Comparison of ENCODE assay signal across 9 cellular contexts in genomic region chr9:92740015-92740408, GRCh38. TPM values are rescaled to one million over a fixed set of nuclear protein-coding genes. Genes with fewer than 3 reads are reported as not detected.
DNase-seq lines count a peak whose midpoint lies in the region; ATAC-seq and TF ChIP-seq lines count a peak whose summit lies in the region.
"Had no signal": no experiment of that assay in that cellular context is flagged by ENCODE, and none has a peak within 500 bp of the region (broad histone marks: within the 10 kb centered on the region; RNA-seq: fewer than 3 reads in every experiment).

No MANE protein-coding gene starts in this region.

- H3K4me1 ChIP-seq in left ventricle myocardium inferior: peaks cover 98% of the 10 kb centered on the region
- peaks cover 0 to 16% of the 10 kb centered on the region in 2 donors for H3K4me1 ChIP-seq in naive thymus-derived CD4-positive, alpha-beta T cell (ENCODE audit: control insufficient read depth in 2 of 2, insufficient read depth in 2 of 2, low read length in 2 of 2)
- H3K4me1 ChIP-seq in prostate gland (replicated peaks): peaks cover 10% of the 10 kb centered on the region

- TF ChIP-seq POLR2A in prostate gland (IDR thresholded peaks at IDR 0.05): no peak

- 60% methylated on average over 3 of the region's 3 CpGs for WGBS in prostate gland

- H3K36me3 ChIP-seq in left ventricle myocardium inferior: no peaks in the 10 kb centered on the region
- no peaks in the 10 kb centered on the region for H3K36me3 ChIP-seq in naive thymus-derived CD4-positive, alpha-beta T cell (ENCODE audit: control insufficient read depth in 2 of 3, insufficient read depth in 3 of 3, low read length in 3 of 3)
- H3K36me3 ChIP-seq in prostate gland: no peaks in the 10 kb centered on the region
- H3K36me3 ChIP-seq: BE2C had no signal

- H3K27me3 ChIP-seq in left ventricle myocardium inferior (ENCODE audit: low read depth) (no peaks in the 10 kb centered on the region), prostate gland (replicated peaks; ENCODE audit: insufficient read depth) (no peaks in the 10 kb centered on the region)
- no peaks in the 10 kb centered on the region for H3K27me3 ChIP-seq in naive thymus-derived CD4-positive, alpha-beta T cell (ENCODE audit: control insufficient read depth in 2 of 2, insufficient read depth in 2 of 2, low read length in 2 of 2)
- H3K27me3 ChIP-seq: BE2C had no signal

- H3K27ac ChIP-seq in left ventricle myocardium inferior (replicated peaks) (peak overlapping the region; percentile 80), prostate gland (peak overlapping the region in 1 of 2 donors; percentile 55)
- no peak overlapping the region for H3K27ac ChIP-seq in naive thymus-derived CD4-positive, alpha-beta T cell (ENCODE audit: low read depth, low read length)

- peaks cover 57 to 93% (median 84%) of the 10 kb centered on the region in 7 donors for H3K4me1 Mint-ChIP-seq in naive thymus-derived CD4-positive, alpha-beta T cell

- POLR2A ChIA-PET in naive thymus-derived CD4-positive, alpha-beta T cell (lab: Charles Lee): no interaction called here

- TF ChIP-seq CTCF in left ventricle myocardium inferior (IDR thresholded peaks at IDR 0.05; ENCODE audit: borderline replicate concordance) (no peak), prostate gland (IDR thresholded peaks at IDR 0.05) (no peak)

- no peaks in the 10 kb centered on the region for H3K27me3 Mint-ChIP-seq in naive thymus-derived CD4-positive, alpha-beta T cell

- peaks cover 0 to 3% (median 0%) of the 10 kb centered on the region in 5 donors for H3K36me3 Mint-ChIP-seq in naive thymus-derived CD4-positive, alpha-beta T cell

- CTCF ChIA-PET in naive thymus-derived CD4-positive, alpha-beta T cell (lab: Charles Lee): no interaction called here

- H3K27ac Mint-ChIP-seq in naive thymus-derived CD4-positive, alpha-beta T cell: peak overlapping the region in 6 of 9 donors; percentile 1 to 86 (median 54)

- H3K9me3 ChIP-seq in left ventricle myocardium inferior (replicated peaks) (no peaks in the 10 kb centered on the region), prostate gland (no peaks in the 10 kb centered on the region)
- H3K9me3 ChIP-seq in naive thymus-derived CD4-positive, alpha-beta T cell (ENCODE audit: control insufficient read depth in 2 of 3, low read length in 3 of 3): no peaks in the 10 kb centered on the region
- H3K9me3 ChIP-seq: BE2C had no signal

- peak overlapping the region in 8 of 10 donors; percentile 1 to 67 (median 51) for H3K4me3 Mint-ChIP-seq in naive thymus-derived CD4-positive, alpha-beta T cell

- H3K9me3 Mint-ChIP-seq in naive thymus-derived CD4-positive, alpha-beta T cell: no peaks in the 10 kb centered on the region

- DNase-seq in left ventricle myocardium inferior: no peak
- DNase-seq in cardiac septum (ENCODE audit: low spot score): no peak
- DNase-seq in dermis blood vessel endothelial cell: peak; percentile 83
- no peak for DNase-seq in naive thymus-derived CD4-positive, alpha-beta T cell
- no peak for DNase-seq in NCI-H2107 treated with DMSO at 0.1 percent for 48 hours (lab: John Stamatoyannopoulos, UW; ENCODE audit: unreplicated experiment)
- no peak for DNase-seq in prostate gland (ENCODE audit: low spot score)
- no peak for DNase-seq in NCI-H2227 (lab: John Stamatoyannopoulos, UW; ENCODE audit: unreplicated experiment)
- no peak for DNase-seq in GF-D8 (lab: John Stamatoyannopoulos, UW)
- DNase-seq: BE2C had no signal

- ATAC-seq in naive thymus-derived CD4-positive, alpha-beta T cell: peak; percentile 49

- H3K4me3 ChIP-seq in left ventricle myocardium inferior (peak overlapping the region; percentile 43), prostate gland (no peak overlapping the region)
- H3K4me3 ChIP-seq in naive thymus-derived CD4-positive, alpha-beta T cell (ENCODE audit: low read length): no peak overlapping the region

- intact Hi-C loops in left ventricle myocardium inferior (cut with micrococcal nuclease): no loop called here
- intact Hi-C loops in cardiac septum (cut with DNase I): no loop called here
- intact Hi-C loops in naive thymus-derived CD4-positive, alpha-beta T cell (cut with micrococcal nuclease): no loop called here
- intact Hi-C loops in prostate gland (cut with DNase I): no loop called here

RNA-seq across cellular contexts. Expression of gene BICD2, which starts 24.6 kb away (rescaled TPM):
- 37.3 TPM for total RNA-seq in left ventricle myocardium inferior
- 39.5 TPM for total RNA-seq in cardiac septum
- 54.5 and 74.2 TPM in 2 replicates for total RNA-seq in dermis blood vessel endothelial cell
- total RNA-seq in naive thymus-derived CD4-positive, alpha-beta T cell: 10 to 100 TPM; 20.2 to 28.8 (median 28.0) TPM
- polyA plus RNA-seq in naive thymus-derived CD4-positive, alpha-beta T cell: 10 to 100 TPM in 1 of 2 donors, 1 to 10 TPM in 1; 7.4 to 20.8 TPM
- total RNA-seq in prostate gland: 10 to 100 TPM; 22.2 to 48.3 TPM
